Comparison of ENCODE assay signal across 17 cellular contexts in the genomic region with DNA sequence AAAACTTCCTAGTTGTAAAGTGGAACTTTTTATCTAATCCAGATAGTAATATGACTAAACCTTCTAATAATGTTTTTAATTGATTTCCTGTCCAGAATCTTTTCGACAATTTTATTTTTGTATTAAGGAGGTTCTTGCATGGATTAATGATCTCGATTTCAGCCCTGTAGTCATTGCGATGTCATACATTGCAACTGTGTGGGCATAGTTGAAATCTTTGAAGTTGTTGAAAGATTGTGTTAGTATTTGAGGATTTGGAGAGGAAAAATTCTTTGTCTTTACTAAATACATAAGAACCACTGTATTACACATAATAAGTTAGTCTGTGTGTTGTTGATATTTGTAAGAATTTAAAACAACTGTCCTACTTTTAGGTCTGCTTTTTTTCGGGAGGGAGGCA. TPM values are rescaled to one million over a fixed set of nuclear protein-coding genes. Genes with fewer than 3 reads are reported as not detected.
DNase-seq lines count a peak whose midpoint lies in the region; ATAC-seq, FAIRE-seq and TF ChIP-seq lines count a peak whose summit lies in the region.
"Had no signal": no experiment of that assay in that cellular context is flagged by ENCODE, and none has a peak within 500 bp of the region (broad histone marks: within the 10 kb centered on the region; RNA-seq: fewer than 3 reads in every experiment).

No MANE protein-coding gene starts in this region.

- no peaks in the 10 kb centered on the region for H3K9me3 Mint-ChIP-seq in stimulated activated memory B cell treated with anti-CD40 and anti-IgM and Interleukin-4, amounts not matched to agents 10 μg/mL and 1 μg/mL and 100 μg/mL, for 72 hours
- H3K9me3 Mint-ChIP-seq: WTC11 had no signal

- peak overlapping the region; percentile 98 for H3K4me2 ChIP-seq in endothelial cell of umbilical vein (ENCODE audit: insufficient read depth, low read length)
- peak overlapping the region; percentile 57 for H3K4me2 ChIP-seq in osteoblast (ENCODE audit: insufficient read depth, low read length)
- H3K4me2 ChIP-seq: KMS-11 had no signal

- H3K4me1 ChIP-seq in endothelial cell of umbilical vein (ENCODE audit: control insufficient read depth, extremely low read depth, insufficient read depth, low read length) (peaks cover 39% of the 10 kb centered on the region), osteoblast (ENCODE audit: insufficient read depth, low read length) (peaks cover 16% of the 10 kb centered on the region)

- TF ChIP-seq CTCF in AG10803 (conservative IDR thresholded peaks at IDR 0.05; ENCODE audit: low read length) (no peak), endothelial cell of umbilical vein (IDR thresholded peaks at IDR 0.05; ENCODE audit: extremely low read depth in 1 of 2, insufficient read depth in 1 of 2, low read depth in 1 of 2, low read length in 2 of 2) (no peak), osteoblast (IDR thresholded peaks at IDR 0.05; ENCODE audit: extremely low read depth, low read depth, low read length) (no peak)

- H4K20me1 ChIP-seq in endothelial cell of umbilical vein (replicated peaks; ENCODE audit: control insufficient read depth, extremely low read depth, insufficient read depth, low read length) (peaks cover 26% of the 10 kb centered on the region), osteoblast (ENCODE audit: insufficient read depth, low read length) (peaks cover 20% of the 10 kb centered on the region)

- peaks cover 24% of the 10 kb centered on the region for H3K36me3 Mint-ChIP-seq in stimulated activated memory B cell treated with anti-CD40 and anti-IgM and Interleukin-4, amounts not matched to agents 10 μg/mL and 1 μg/mL and 100 μg/mL, for 72 hours

- intact Hi-C loops in endothelial cell of umbilical vein (cut with micrococcal nuclease), result loop anchor here (1.0 kb wide), 1 partner anchor 32 kb away; no protein-coding TSS in a partner anchor

- no peak overlapping the region for H2AFZ ChIP-seq in endothelial cell of umbilical vein (ENCODE audit: low read depth, low read length)
- H2AFZ ChIP-seq in osteoblast (ENCODE audit: low read length), result no peak overlapping the region

- H3K27me3 ChIP-seq in endothelial cell of umbilical vein (ENCODE audit: control insufficient read depth in 2 of 2, insufficient read depth in 2 of 2, low read length in 2 of 2) (no peaks in the 10 kb centered on the region), osteoblast (ENCODE audit: insufficient read depth, low read length) (no peaks in the 10 kb centered on the region)

- H3K4me3 ChIP-seq in AG10803 (ENCODE audit: low read length), result no peak overlapping the region
- H3K4me3 ChIP-seq in endothelial cell of umbilical vein (replicated peaks in 1 of 3; ENCODE audit: insufficient read depth in 1 of 3, low read depth in 1 of 3, low read length in 3 of 3), result peak overlapping the region in 2 of 3 experiments; percentile 22 to 50
- H3K4me3 ChIP-seq in osteoblast (ENCODE audit: insufficient read depth, low read length), result peak overlapping the region; percentile 1
- H3K4me3 ChIP-seq: lung had no signal

- peaks cover 29% of the 10 kb centered on the region for H3K4me1 Mint-ChIP-seq in stimulated activated memory B cell treated with anti-CD40 and anti-IgM and Interleukin-4, amounts not matched to agents 10 μg/mL and 1 μg/mL and 100 μg/mL, for 72 hours

- no peak overlapping the region for H3K4me3 Mint-ChIP-seq in stimulated activated memory B cell treated with anti-CD40 and anti-IgM and Interleukin-4, amounts not matched to agents 10 μg/mL and 1 μg/mL and 100 μg/mL, for 72 hours
- H3K4me3 Mint-ChIP-seq: B cell, WTC11 had no signal

- dilution Hi-C loops in endothelial cell of umbilical vein (cut with MboI; ENCODE audit: extremely low pct_ligation_motif_present, low sequenced_read_pairs), result no loop called here

- BruUV-seq in endothelial cell of umbilical vein (replicated peaks; lab: Mats Ljungman, UMichigan), result no TSS peak

- peaks cover 0 to 2% of the 10 kb centered on the region in 2 experiments for H3K36me3 ChIP-seq in endothelial cell of umbilical vein (ENCODE audit: control insufficient read depth in 2 of 2, extremely low read depth in 1 of 2, insufficient read depth in 2 of 2, low read length in 2 of 2)
- no peaks in the 10 kb centered on the region for H3K36me3 ChIP-seq in osteoblast (ENCODE audit: insufficient read depth, low read length)

- H3K9me1 ChIP-seq in endothelial cell of umbilical vein (replicated peaks; ENCODE audit: control insufficient read depth, extremely low read depth, insufficient read depth, low read length), result peaks cover 2% of the 10 kb centered on the region

- DNase-seq in AG10803 (ENCODE audit: low read depth) (peak; percentile 35), NCI-H460 (ENCODE audit: extremely low read depth, low read depth) (peak; percentile 24), endothelial cell of umbilical vein (ENCODE audit: low read depth, low spot score) (no peak), osteoblast (ENCODE audit: insufficient read length, low spot score, missing footprints) (no peak), NCI-H524 treated with DMSO at 0.1 percent for 48 hours (lab: John Stamatoyannopoulos, UW) (no peak), caudate nucleus (lab: John Stamatoyannopoulos, UW) (no peak)
- DNase-seq: central memory CD4-positive, alpha-beta T cell; H7; hypothalamus; NCI-H1436; NCI-H446 had no signal

- FAIRE-seq in endothelial cell of umbilical vein (lab: Jason Lieb, UNC), result no peak

- peak overlapping the region; percentile 54 for H3K9ac ChIP-seq in endothelial cell of umbilical vein (replicated peaks; ENCODE audit: extremely low read depth, insufficient read depth, low read length)
- H3K9ac ChIP-seq: KMS-11 had no signal

- no peaks in the 10 kb centered on the region for H3K27me3 Mint-ChIP-seq in stimulated activated memory B cell treated with anti-CD40 and anti-IgM and Interleukin-4, amounts not matched to agents 10 μg/mL and 1 μg/mL and 100 μg/mL, for 72 hours
- H3K27me3 Mint-ChIP-seq: B cell had no signal

- no peak overlapping the region for H3K27ac Mint-ChIP-seq in stimulated activated memory B cell treated with anti-CD40 and anti-IgM and Interleukin-4, amounts not matched to agents 10 μg/mL and 1 μg/mL and 100 μg/mL, for 72 hours
- H3K27ac Mint-ChIP-seq: B cell, WTC11 had no signal

- H3K9me3 ChIP-seq in endothelial cell of umbilical vein (replicated peaks; ENCODE audit: control insufficient read depth, insufficient read depth, low read length) (no peaks in the 10 kb centered on the region), osteoblast (ENCODE audit: low read depth, low read length) (no peaks in the 10 kb centered on the region)

- ATAC-seq in GM18870 (IDR thresholded peaks at IDR 0.05; ENCODE audit: unreplicated experiment), result no peak
- no peak for ATAC-seq in stimulated activated memory B cell treated with anti-CD40 and anti-IgM and Interleukin-4, amounts not matched to agents 10 μg/mL and 1 μg/mL and 100 μg/mL, for 72 hours
- ATAC-seq: WTC11 had no signal

- CTCF ChIA-PET in endothelial cell of umbilical vein (lab: Charles Lee), result interaction anchor here (0.8 to 2.9 kb wide), 4 partner anchors 10 to 183 kb away, joined by 3 to 18 read pairs (median 4); no protein-coding TSS in a partner anchor

- POLR2A ChIA-PET in endothelial cell of umbilical vein (lab: Charles Lee), result no interaction called here

- peaks cover 78% of the 10 kb centered on the region for H3K79me2 ChIP-seq in endothelial cell of umbilical vein (ENCODE audit: control insufficient read depth, insufficient read depth, low read length)
- peaks cover 82% of the 10 kb centered on the region for H3K79me2 ChIP-seq in osteoblast (ENCODE audit: insufficient read depth, low read length)

- TF ChIP-seq POLR2A in endothelial cell of umbilical vein (IDR thresholded peaks at IDR 0.05; ENCODE audit: low read depth, low read length), result no peak

- H3K27ac ChIP-seq in endothelial cell of umbilical vein (ENCODE audit: insufficient read depth, low read depth, low read length) (peak overlapping the region; percentile 46), osteoblast (ENCODE audit: low read depth, low read length) (peak overlapping the region; percentile 51), caudate nucleus (ENCODE audit: low read depth, low read length) (no peak overlapping the region)
- H3K27ac ChIP-seq: KMS-11 had no signal

TF ChIP-seq in endothelial cell of umbilical vein, 7 proteins besides CTCF, POLR2A, EP300 and RAD21:
- TF ChIP-seq FOS (IDR thresholded peaks at IDR 0.05; ENCODE audit: borderline replicate concordance, insufficient read depth, low read length) (no peak), JUN (IDR thresholded peaks at IDR 0.05; ENCODE audit: borderline replicate concordance, insufficient read depth, insufficient read length, low read depth) (no peak), EZH2 (IDR thresholded peaks at IDR 0.05; ENCODE audit: borderline replicate concordance, low read depth, low read length, severe bottlenecking) (no peak), GATA2 (IDR thresholded peaks at IDR 0.05; ENCODE audit: insufficient read depth, insufficient read length, low read depth, low read length) (no peak), MYC (IDR thresholded peaks at IDR 0.05; ENCODE audit: low read depth, low read length) (no peak), POLR2AphosphoS5 (IDR thresholded peaks at IDR 0.05; ENCODE audit: insufficient read depth, low read depth, low read length) (no peak)
- TF ChIP-seq, protein P1, sequence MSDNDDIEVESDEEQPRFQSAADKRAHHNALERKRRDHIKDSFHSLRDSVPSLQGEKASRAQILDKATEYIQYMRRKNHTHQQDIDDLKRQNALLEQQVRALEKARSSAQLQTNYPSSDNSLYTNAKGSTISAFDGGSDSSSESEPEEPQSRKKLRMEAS (IDR thresholded peaks at IDR 0.05; ENCODE audit: insufficient read depth, insufficient read length), result no peak
TF ChIP-seq in endothelial cell of umbilical vein: peak in this region for 0.

RNA-seq across cellular contexts. Expression of a gene that starts 31.1 kb away (rescaled TPM):
- 156 and 165 TPM in 2 replicates for total RNA-seq in NCI-H460 (2014; rRNA removed; shearing (Covaris generic))
- polyA plus RNA-seq in NCI-H460 (2014; cell fraction: nucleus; rRNA removed), result 88.5 and 103 TPM in 2 replicates
- total RNA-seq in endothelial cell of umbilical vein, result 139 and 142 TPM in 2 replicates
- polyA plus RNA-seq in endothelial cell of umbilical vein, result 41.5 and 58.7 TPM in 2 replicates
- polyA plus RNA-seq in endothelial cell of umbilical vein (2011; cell fraction: cytosol; rRNA removed), result 41.7 and 45.9 TPM in 2 replicates
- 45.1 and 51.4 TPM in 2 replicates for polyA plus RNA-seq in endothelial cell of umbilical vein (2011; cell fraction: nucleus; rRNA removed)
- 86.6 and 98.4 TPM in 2 replicates for polyA plus RNA-seq in endothelial cell of umbilical vein (2012)
- polyA minus RNA-seq in endothelial cell of umbilical vein, result 167 and 172 TPM in 2 replicates
- polyA minus RNA-seq in endothelial cell of umbilical vein (2011; cell fraction: cytosol; rRNA and poly(A)+ RNA removed), result 43.2 TPM
- polyA minus RNA-seq in endothelial cell of umbilical vein (2011; cell fraction: nucleus; rRNA and poly(A)+ RNA removed), result 79.5 and 85.9 TPM in 2 replicates
- 166 and 170 TPM in 2 replicates for total RNA-seq in osteoblast

Comparison
In these comparisons a context has a peak if more than half of its experiments do, and no peak if none do; other contexts are left out.
1. DNase-seq: peak in AG10803 (single experiment) and NCI-H460 (single experiment); none in endothelial cell of umbilical vein (single experiment), osteoblast (single experiment), NCI-H524 treated with DMSO at 0.1 percent for 48 hours (single experiment) and caudate nucleus (0 of 61).